1 cellular context compared by ENCODE assay signal in the genomic region with DNA sequence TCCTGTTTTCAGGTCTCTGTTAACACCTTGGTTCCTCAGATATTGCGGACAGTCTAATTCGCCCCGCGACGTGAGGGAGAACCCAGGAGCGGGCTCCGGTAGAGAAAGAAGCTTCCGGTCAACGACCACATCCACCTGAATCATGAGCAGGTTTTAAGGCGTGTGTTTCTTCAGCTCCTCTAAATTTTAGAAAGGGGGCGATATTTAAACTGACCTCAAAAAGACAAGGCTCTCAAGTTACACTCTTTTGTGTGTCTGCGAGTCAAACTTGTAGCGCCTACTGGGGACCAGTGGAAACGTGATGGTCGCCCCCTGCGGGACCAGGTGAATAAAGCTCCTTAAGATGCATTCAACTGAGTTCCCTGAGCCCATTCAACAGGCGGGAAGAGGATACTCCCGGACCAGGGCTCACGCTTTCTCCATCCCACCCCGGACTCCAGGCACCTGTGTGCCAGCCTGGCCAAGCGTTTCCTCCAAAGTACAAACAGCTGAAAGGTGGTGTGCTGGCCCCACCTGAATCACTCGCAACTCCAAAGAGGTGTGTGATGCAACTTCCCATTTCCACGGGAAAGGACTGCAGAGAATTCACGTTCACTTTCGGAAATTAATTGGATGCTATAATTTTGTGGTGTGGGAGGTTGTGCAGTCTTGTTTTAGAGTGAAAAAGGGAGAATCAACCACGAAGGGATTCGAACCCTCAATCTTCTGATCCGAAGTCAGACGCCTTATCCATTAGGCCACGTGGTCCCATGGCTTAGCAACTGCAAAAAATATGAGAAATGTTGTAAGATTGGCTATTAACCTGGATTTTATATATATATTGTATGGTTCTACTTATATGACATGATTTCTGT.
A peak's percentile ranks its signal among the peaks of the same experiment; 100 is the strongest.
TF ChIP-seq lines count a peak whose summit lies in the region.

No MANE protein-coding gene starts in this region.

TF ChIP-seq in K562, 482 proteins besides CTCF, POLR2A, EP300 and RAD21 (continued from another document and continues in another):
- TF ChIP-seq CREB3 (tag; conservative IDR thresholded peaks at IDR 0.05; ENCODE audit: low read depth) (peak; percentile 54), BHLHE40 (IDR thresholded peaks at IDR 0.05; ENCODE audit: low read length) (peak; percentile 69), KAT2B (IDR thresholded peaks at IDR 0.05; ENCODE audit: low read depth, low read length) (peak; percentile 91), SMARCA4 (IDR thresholded peaks at IDR 0.05) (peak; percentile 72), RBM14 (IDR thresholded peaks at IDR 0.05; ENCODE audit: borderline replicate concordance, insufficient read depth, low read depth, low read length) (no peak), CHD4 (IDR thresholded peaks at IDR 0.05; ENCODE audit: insufficient read depth, insufficient replicate concordance, low read depth, low read length, poor library complexity, severe bottlenecking) (no peak), ARID1B (IDR thresholded peaks at IDR 0.05) (peak; percentile 59; the same call in 1 of the 2 replicates), SP2 (IDR thresholded peaks at IDR 0.05; ENCODE audit: extremely low read depth, low read depth, low read length, poor library complexity, severe bottlenecking) (no peak), ZKSCAN8 (CRISPR knock-in tag; IDR thresholded peaks at IDR 0.05) (no peak; the same call in 1 of the 2 replicates), SIN3B (IDR thresholded peaks at IDR 0.05; ENCODE audit: low read depth) (no peak), HLTF (IDR thresholded peaks at IDR 0.05) (peak; percentile 72), POLR2H (tag; IDR thresholded peaks at IDR 0.05; ENCODE audit: low read depth) (peak; percentile 100), DLX4 (CRISPR knock-in tag; IDR thresholded peaks at IDR 0.05) (no peak), ZNF3 (CRISPR knock-in tag; IDR thresholded peaks at IDR 0.05) (peak; percentile 72), CHD1 (IDR thresholded peaks at IDR 0.05; ENCODE audit: low read length) (peak; percentile 82), RB1 (IDR thresholded peaks at IDR 0.05; ENCODE audit: low read depth) (peak; percentile 69; the same call in 1 of the 2 replicates), ZNF395 (CRISPR knock-in tag; IDR thresholded peaks at IDR 0.05) (peak; percentile 85; the same call in 1 of the 2 replicates), RERE (CRISPR knock-in tag; IDR thresholded peaks at IDR 0.05; ENCODE audit: borderline replicate concordance) (peak; percentile 87), RHOXF2B (CRISPR knock-in tag; conservative IDR thresholded peaks at IDR 0.05) (0 out of 2 replicates have a peak, but pooled peaks have one; percentile 20), NFE2 (IDR thresholded peaks at IDR 0.05; ENCODE audit: low read depth) (no peak; the same call in 1 of the 2 replicates), SMARCE1 (IDR thresholded peaks at IDR 0.05) (peak; percentile 71), PREB (CRISPR knock-in tag; IDR thresholded peaks at IDR 0.05) (peak; percentile 98; the same call in 1 of the 2 replicates), MEIS2 (IDR thresholded peaks at IDR 0.05; ENCODE audit: partially characterized antibody) (peak; percentile 16), DIDO1 (tag; IDR thresholded peaks at IDR 0.05; ENCODE audit: low read depth) (no peak), ZNF263 (CRISPR knock-in tag; IDR thresholded peaks at IDR 0.05; ENCODE audit: borderline replicate concordance) (no peak), HOMEZ (CRISPR knock-in tag; IDR thresholded peaks at IDR 0.05) (no peak), NR4A1 (CRISPR knock-in tag; IDR thresholded peaks at IDR 0.05) (no peak), NR4A1 (tag; IDR thresholded peaks at IDR 0.05) (peak; percentile 62; the same call in 1 of the 2 replicates), TAF9B (IDR thresholded peaks at IDR 0.05; ENCODE audit: partially characterized antibody) (peak; percentile 56), NFE2L1 (tag; IDR thresholded peaks at IDR 0.05; ENCODE audit: borderline replicate concordance, low read depth) (no peak), ZNF23 (CRISPR knock-in tag; IDR thresholded peaks at IDR 0.05) (no peak), ATF6 (CRISPR knock-in tag; IDR thresholded peaks at IDR 0.05) (peak; percentile 82)
- TF ChIP-seq, protein P1, sequence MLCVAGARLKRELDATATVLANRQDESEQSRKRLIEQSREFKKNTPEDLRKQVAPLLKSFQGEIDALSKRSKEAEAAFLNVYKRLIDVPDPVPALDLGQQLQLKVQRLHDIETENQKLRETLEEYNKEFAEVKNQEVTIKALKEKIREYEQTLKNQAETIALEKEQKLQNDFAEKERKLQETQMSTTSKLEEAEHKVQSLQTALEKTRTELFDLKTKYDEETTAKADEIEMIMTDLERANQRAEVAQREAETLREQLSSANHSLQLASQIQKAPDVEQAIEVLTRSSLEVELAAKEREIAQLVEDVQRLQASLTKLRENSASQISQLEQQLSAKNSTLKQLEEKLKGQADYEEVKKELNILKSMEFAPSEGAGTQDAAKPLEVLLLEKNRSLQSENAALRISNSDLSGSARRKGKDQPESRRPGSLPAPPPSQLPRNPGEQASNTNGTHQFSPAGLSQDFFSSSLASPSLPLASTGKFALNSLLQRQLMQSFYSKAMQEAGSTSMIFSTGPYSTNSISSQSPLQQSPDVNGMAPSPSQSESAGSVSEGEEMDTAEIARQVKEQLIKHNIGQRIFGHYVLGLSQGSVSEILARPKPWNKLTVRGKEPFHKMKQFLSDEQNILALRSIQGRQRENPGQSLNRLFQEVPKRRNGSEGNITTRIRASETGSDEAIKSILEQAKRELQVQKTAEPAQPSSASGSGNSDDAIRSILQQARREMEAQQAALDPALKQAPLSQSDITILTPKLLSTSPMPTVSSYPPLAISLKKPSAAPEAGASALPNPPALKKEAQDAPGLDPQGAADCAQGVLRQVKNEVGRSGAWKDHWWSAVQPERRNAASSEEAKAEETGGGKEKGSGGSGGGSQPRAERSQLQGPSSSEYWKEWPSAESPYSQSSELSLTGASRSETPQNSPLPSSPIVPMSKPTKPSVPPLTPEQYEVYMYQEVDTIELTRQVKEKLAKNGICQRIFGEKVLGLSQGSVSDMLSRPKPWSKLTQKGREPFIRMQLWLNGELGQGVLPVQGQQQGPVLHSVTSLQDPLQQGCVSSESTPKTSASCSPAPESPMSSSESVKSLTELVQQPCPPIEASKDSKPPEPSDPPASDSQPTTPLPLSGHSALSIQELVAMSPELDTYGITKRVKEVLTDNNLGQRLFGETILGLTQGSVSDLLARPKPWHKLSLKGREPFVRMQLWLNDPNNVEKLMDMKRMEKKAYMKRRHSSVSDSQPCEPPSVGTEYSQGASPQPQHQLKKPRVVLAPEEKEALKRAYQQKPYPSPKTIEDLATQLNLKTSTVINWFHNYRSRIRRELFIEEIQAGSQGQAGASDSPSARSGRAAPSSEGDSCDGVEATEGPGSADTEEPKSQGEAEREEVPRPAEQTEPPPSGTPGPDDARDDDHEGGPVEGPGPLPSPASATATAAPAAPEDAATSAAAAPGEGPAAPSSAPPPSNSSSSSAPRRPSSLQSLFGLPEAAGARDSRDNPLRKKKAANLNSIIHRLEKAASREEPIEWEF (CRISPR knock-in tag; IDR thresholded peaks at IDR 0.05) = no peak
